Comparison of ENCODE assay signal across 29 cellular contexts in genomic region chr15:72050700-72051099, GRCh38.
"Had no signal": no experiment of that assay in that cellular context is flagged by ENCODE, and none has a peak within 500 bp of the region (broad histone marks: within the 10 kb centered on the region; RNA-seq: fewer than 3 reads in every experiment).

No MANE protein-coding gene starts in this region.

- DNase-seq: activated CD4-positive, alpha-beta T cell treated with anti-CD3 and anti-CD28 coated beads, Interleukin-2, amount 10 ng/mL, durations not matched to agents 7 days and 5 days; activated CD4-positive, CD25-positive, alpha-beta regulatory T cell treated with anti-CD3 and anti-CD28 coated beads, Interleukin-2, amount 50 U/mL, for 72 hours; activated CD8-positive, alpha-beta memory T cell treated with anti-CD3 and anti-CD28 coated beads, Interleukin-2, amount 10 ng/mL, durations not matched to agents 7 days and 5 days; activated CD8-positive, alpha-beta T cell treated with anti-CD3 and anti-CD28 coated beads for 36 hours; activated effector memory CD4-positive, alpha-beta T cell treated with anti-CD3 and anti-CD28 coated beads, Interleukin-2, amount 50 U/mL, for 16 hours; activated naive CD4-positive, alpha-beta T cell treated with anti-CD3 and anti-CD28 coated beads, Interleukin-2, amount 10 ng/mL, durations not matched to agents 7 days and 5 days; activated T-cell treated with anti-CD3 and anti-CD28 coated beads for 4 hours; anterior cingulate cortex; brain microvascular endothelial cell; caudate nucleus; dermis blood vessel endothelial cell; effector CD8-positive, alpha-beta T cell; hippocampal formation; kidney glomerular epithelial cell; left ventricle myocardium superior; mammary epithelial cell; naive thymus-derived CD8-positive, alpha-beta T cell; psoas muscle; right cardiac atrium; stimulated activated CD4-positive, alpha-beta T cell treated with anti-CD3 and anti-CD28 coated beads, Interleukin-12 subunit alpha, Interleukin-12 subunit beta, amount 100 ng/mL, for 4 hours; stimulated activated CD4-positive, alpha-beta T cell treated with anti-CD3 and anti-CD28 coated beads, Interleukin-4, amount 100 ng/mL, for 4 hours; stimulated activated naive CD8-positive, alpha-beta T cell treated with anti-CD3 and anti-CD28 coated beads, Interleukin-15, amount 100 ng/mL, for 72 hours; tibial artery had no signal

- H3K4me2 ChIP-seq: neural progenitor cell had no signal

- H3K4me3 ChIP-seq: neural progenitor cell, psoas muscle, tibial artery had no signal

- H3K4me3 Mint-ChIP-seq: activated CD4-positive, alpha-beta T cell treated with anti-CD3 and anti-CD28 coated beads, Interleukin-2, amount 10 ng/mL, durations not matched to agents 7 days and 5 days; activated CD8-positive, alpha-beta memory T cell treated with anti-CD3 and anti-CD28 coated beads, Interleukin-2, amount 10 ng/mL, durations not matched to agents 7 days and 5 days; activated CD8-positive, alpha-beta T cell treated with anti-CD3 and anti-CD28 coated beads for 36 hours; activated naive CD4-positive, alpha-beta T cell treated with anti-CD3 and anti-CD28 coated beads, Interleukin-2, amount 10 ng/mL, durations not matched to agents 7 days and 5 days; mesothelial cell of epicardium; naive thymus-derived CD8-positive, alpha-beta T cell; neural progenitor cell; stimulated activated naive CD8-positive, alpha-beta T cell treated with anti-CD3 and anti-CD28 coated beads, Interleukin-15, amount 100 ng/mL, for 72 hours; T-helper 1 cell treated with Interleukin-12 subunit alpha and Interleukin-12 subunit beta and Interleukin-4 antibody, amounts not matched to agents 30 μg/mL and 1 μg/mL, for 36 hours had no signal

- FAIRE-seq: frontal cortex, urothelium cell line had no signal

- H3K4me1 Mint-ChIP-seq: activated CD4-positive, alpha-beta T cell treated with anti-CD3 and anti-CD28 coated beads, Interleukin-2, amount 10 ng/mL, durations not matched to agents 7 days and 5 days; activated CD8-positive, alpha-beta memory T cell treated with anti-CD3 and anti-CD28 coated beads, Interleukin-2, amount 10 ng/mL, durations not matched to agents 7 days and 5 days; activated naive CD4-positive, alpha-beta T cell treated with anti-CD3 and anti-CD28 coated beads, Interleukin-2, amount 10 ng/mL, durations not matched to agents 7 days and 5 days; neural progenitor cell; stimulated activated naive CD8-positive, alpha-beta T cell treated with anti-CD3 and anti-CD28 coated beads, Interleukin-15, amount 100 ng/mL, for 72 hours had no signal

- H3K9ac ChIP-seq: neural progenitor cell had no signal

- H3K27ac ChIP-seq: brain microvascular endothelial cell, neural progenitor cell, psoas muscle, tibial artery, VCaP had no signal

- H3K4me1 ChIP-seq: neural progenitor cell had no signal

- H3K27me3 ChIP-seq: brain microvascular endothelial cell, neural progenitor cell, tibial artery had no signal

- H3K27me3 Mint-ChIP-seq: activated CD4-positive, alpha-beta T cell treated with anti-CD3 and anti-CD28 coated beads, Interleukin-2, amount 10 ng/mL, durations not matched to agents 7 days and 5 days; activated CD8-positive, alpha-beta memory T cell treated with anti-CD3 and anti-CD28 coated beads, Interleukin-2, amount 10 ng/mL, durations not matched to agents 7 days and 5 days; activated CD8-positive, alpha-beta T cell treated with anti-CD3 and anti-CD28 coated beads for 36 hours; activated naive CD4-positive, alpha-beta T cell treated with anti-CD3 and anti-CD28 coated beads, Interleukin-2, amount 10 ng/mL, durations not matched to agents 7 days and 5 days; naive thymus-derived CD8-positive, alpha-beta T cell; stimulated activated naive CD8-positive, alpha-beta T cell treated with anti-CD3 and anti-CD28 coated beads, Interleukin-15, amount 100 ng/mL, for 72 hours had no signal

- H3K9me3 ChIP-seq: psoas muscle, tibial artery had no signal

- ATAC-seq: activated CD8-positive, alpha-beta memory T cell treated with anti-CD3 and anti-CD28 coated beads, Interleukin-2, amount 10 ng/mL, durations not matched to agents 7 days and 5 days; activated CD8-positive, alpha-beta T cell treated with anti-CD3 and anti-CD28 coated beads for 36 hours; left ventricle myocardium superior; naive thymus-derived CD8-positive, alpha-beta T cell; psoas muscle; right cardiac atrium; stimulated activated naive CD8-positive, alpha-beta T cell treated with anti-CD3 and anti-CD28 coated beads, Interleukin-15, amount 100 ng/mL, for 72 hours had no signal

- H2AFZ ChIP-seq: neural progenitor cell had no signal

- H3K36me3 ChIP-seq: brain microvascular endothelial cell, neural progenitor cell had no signal

- H3K9me3 Mint-ChIP-seq: activated CD4-positive, alpha-beta T cell treated with anti-CD3 and anti-CD28 coated beads, Interleukin-2, amount 10 ng/mL, durations not matched to agents 7 days and 5 days; activated CD8-positive, alpha-beta T cell treated with anti-CD3 and anti-CD28 coated beads for 36 hours; stimulated activated naive CD8-positive, alpha-beta T cell treated with anti-CD3 and anti-CD28 coated beads, Interleukin-15, amount 100 ng/mL, for 72 hours had no signal

- H3K27ac Mint-ChIP-seq: activated CD4-positive, alpha-beta T cell treated with anti-CD3 and anti-CD28 coated beads, Interleukin-2, amount 10 ng/mL, durations not matched to agents 7 days and 5 days; activated CD8-positive, alpha-beta memory T cell treated with anti-CD3 and anti-CD28 coated beads, Interleukin-2, amount 10 ng/mL, durations not matched to agents 7 days and 5 days; activated CD8-positive, alpha-beta T cell treated with anti-CD3 and anti-CD28 coated beads for 36 hours; activated naive CD4-positive, alpha-beta T cell treated with anti-CD3 and anti-CD28 coated beads, Interleukin-2, amount 10 ng/mL, durations not matched to agents 7 days and 5 days; mesothelial cell of epicardium; neural progenitor cell; stimulated activated naive CD8-positive, alpha-beta T cell treated with anti-CD3 and anti-CD28 coated beads, Interleukin-15, amount 100 ng/mL, for 72 hours; T-helper 1 cell treated with Interleukin-12 subunit alpha and Interleukin-12 subunit beta and Interleukin-4 antibody, amounts not matched to agents 30 μg/mL and 1 μg/mL, for 36 hours had no signal
